Comparison of ENCODE assay signal across 1 cellular context in genomic region chr1:44436401-44437394, GRCh38.
TF ChIP-seq lines count a peak whose summit lies in the region.

No MANE protein-coding gene starts in this region.

TF ChIP-seq in GM23338, 12 proteins besides CTCF, POLR2A, EP300 and RAD21 (continued from another document):
- no peak for TF ChIP-seq ZNF462 (CRISPR knock-in tag; IDR thresholded peaks at IDR 0.05)
- no peak for TF ChIP-seq REST (IDR thresholded peaks at IDR 0.05; ENCODE audit: unreplicated experiment)
- TF ChIP-seq NANOG (IDR thresholded peaks at IDR 0.05; ENCODE audit: borderline replicate concordance), result no peak
- TF ChIP-seq ZNF331 (CRISPR knock-in tag; IDR thresholded peaks at IDR 0.05; ENCODE audit: low read depth), result no peak
- no peak for TF ChIP-seq EZH2 (IDR thresholded peaks at IDR 0.05; ENCODE audit: low read depth, unreplicated experiment)
- TF ChIP-seq CREB1 (CRISPR knock-in tag; IDR thresholded peaks at IDR 0.05; ENCODE audit: low read depth), result no peak
- TF ChIP-seq EZH2phosphoT487 (IDR thresholded peaks at IDR 0.05; ENCODE audit: unreplicated experiment), result no peak
- TF ChIP-seq JUNB (IDR thresholded peaks at IDR 0.05; ENCODE audit: unreplicated experiment), result no peak
